8 cellular contexts compared by ENCODE assay signal in genomic region chr22:38314140-38314991, GRCh38. TPM values are rescaled to one million over a fixed set of nuclear protein-coding genes. Genes with fewer than 3 reads are reported as not detected.
DNase-seq lines count a peak whose midpoint lies in the region; ATAC-seq, FAIRE-seq and TF ChIP-seq lines count a peak whose summit lies in the region.

No MANE protein-coding gene starts in this region.

- 75% methylated on average over 19 of the region's 19 CpGs; no CpG with 5 or more reads in 1 of the 2 experiments for WGBS in H1 (ENCODE audit: extremely low coverage in 1 of 2, insufficient coverage in 1 of 2, insufficient read length in 1 of 2, insufficient replicate concordance in 2 of 2, low coverage in 1 of 2, low lambda C conversion rate in 2 of 2, missing lambda C conversion rate in 1 of 2), 2 experiments

- peak in 1 of 3 donors; percentile 13 for DNase-seq in CD4-positive, CD25-positive, alpha-beta regulatory T cell
- DNase-seq in H1 (ENCODE audit: low read depth in 1 of 2, low spot score in 2 of 2) (no peak), osteoblast (ENCODE audit: insufficient read length, low spot score, missing footprints) (peak; percentile 80), iPS-NIHi11 (ENCODE audit: low spot score) (no peak), GDM1 (lab: John Stamatoyannopoulos, UW) (no peak)

- TF ChIP-seq CTCF in OCI-LY1 (IDR thresholded peaks at IDR 0.05; ENCODE audit: low read length) (no peak), H1 (IDR thresholded peaks at IDR 0.05; ENCODE audit: control extremely low read depth in 1 of 3, insufficient read depth in 1 of 3, low read depth in 1 of 3, low read length in 3 of 3) (no peak), osteoblast (IDR thresholded peaks at IDR 0.05; ENCODE audit: extremely low read depth, low read depth, low read length) (no peak)

- H3K4me3 ChIP-seq in CD4-positive, CD25-positive, alpha-beta regulatory T cell (ENCODE audit: low read depth, low read length) = no peak overlapping the region
- H3K4me3 ChIP-seq in OCI-LY1 (ENCODE audit: low read depth, low read length, poor library complexity, severe bottlenecking) (no peak overlapping the region), H1 (ENCODE audit: extremely low read depth in 1 of 4, insufficient read depth in 2 of 4, low read depth in 3 of 4, low read length in 4 of 4) (peak overlapping the region in 3 of 4 experiments; percentile 23 to 99 (median 94); a peak in 6 of 8 replicates), osteoblast (ENCODE audit: insufficient read depth, low read length) (peak overlapping the region; percentile 94)

- FAIRE-seq in H1 (lab: Jason Lieb, UNC) = no peak

- H2AFZ ChIP-seq in OCI-LY1 (ENCODE audit: low read length) (no peak overlapping the region), H1 (ENCODE audit: low read length) (no peak overlapping the region), osteoblast (ENCODE audit: low read length) (no peak overlapping the region)

- H2BK15ac ChIP-seq in H1 (ENCODE audit: low read length) = no peak overlapping the region; the same call in 1 of the 2 replicates

- no peaks in the 10 kb centered on the region for H3K27me3 Mint-ChIP-seq in CD4-positive, CD25-positive, alpha-beta regulatory T cell

- no peaks in the 10 kb centered on the region for H3K9me3 Mint-ChIP-seq in CD4-positive, CD25-positive, alpha-beta regulatory T cell

- POLR2A ChIA-PET in H1 (lab: Charles Lee; ENCODE audit: partially characterized antibody) = interaction anchor here (0.6 to 7.6 kb wide), 21 partner anchors 8 to 255 kb away, joined by 3 to 77 read pairs (median 5); no protein-coding TSS in a partner anchor

- peaks cover 20% of the 10 kb centered on the region for H3K79me1 ChIP-seq in H1 (ENCODE audit: low read depth, low read length)

- H3K79me2 ChIP-seq in OCI-LY1 (ENCODE audit: insufficient read depth, low read length) (no peaks in the 10 kb centered on the region), H1 (ENCODE audit: control insufficient read depth in 1 of 2, insufficient read depth in 2 of 2, low read length in 2 of 2) (peaks cover 60 to 92% of the 10 kb centered on the region in 2 experiments), osteoblast (ENCODE audit: insufficient read depth, low read length) (peaks cover 75% of the 10 kb centered on the region)

- H4K5ac ChIP-seq in H1 (ENCODE audit: insufficient read length, low read depth, low read length) = peak overlapping the region; percentile 39

- peak overlapping the region; percentile 56; the same call in 1 of the 2 replicates for H2AK5ac ChIP-seq in H1 (ENCODE audit: low read depth, low read length)

- H3K56ac ChIP-seq in H1 (replicated peaks; ENCODE audit: insufficient read length, low read depth, low read length) = no peak overlapping the region

- no peaks in the 10 kb centered on the region for H3K27me3 ChIP-seq in CD4-positive, CD25-positive, alpha-beta regulatory T cell (ENCODE audit: control insufficient read depth, insufficient read depth, low read length)
- H3K27me3 ChIP-seq in OCI-LY1 (ENCODE audit: insufficient read depth, low read length) = peaks cover 12% of the 10 kb centered on the region; the same call in 1 of the 2 replicates
- no peaks in the 10 kb centered on the region for H3K27me3 ChIP-seq in H1 (replicated peaks in 1 of 4; ENCODE audit: control insufficient read depth in 3 of 4, extremely low read depth in 1 of 4, insufficient read depth in 3 of 4, low read length in 3 of 4)
- H3K27me3 ChIP-seq in osteoblast (ENCODE audit: insufficient read depth, low read length) = no peaks in the 10 kb centered on the region

- TF ChIP-seq POLR2A in H1 (IDR thresholded peaks at IDR 0.05; ENCODE audit: control extremely low read depth in 1 of 2, low read depth in 2 of 2, low read length in 2 of 2) = peak; percentile 9 to 27; a peak in 1 of 3 replicates

- no peak overlapping the region for H3K14ac ChIP-seq in H1 (ENCODE audit: insufficient read length)

- no peak overlapping the region for H3K9ac ChIP-seq in OCI-LY1 (ENCODE audit: low read length)
- peak overlapping the region in 1 of 4 experiments; percentile 24; a peak in 3 of 7 replicates for H3K9ac ChIP-seq in H1 (replicated peaks in 1 of 4; ENCODE audit: extremely low read depth in 1 of 4, low read depth in 3 of 4, low read length in 3 of 4)

- H3K9me2 ChIP-seq in OCI-LY1 (ENCODE audit: low read depth, low read length) = no peaks in the 10 kb centered on the region

- H3K18ac ChIP-seq in H1 (ENCODE audit: extremely low read depth, low read length) = peak overlapping the region; percentile 81; the same call in 1 of the 2 replicates

- ATAC-seq in CD4-positive, CD25-positive, alpha-beta regulatory T cell (ENCODE audit: low read depth in 2 of 2) = no peak
- no peak for ATAC-seq in HG03565 (IDR thresholded peaks at IDR 0.05; ENCODE audit: unreplicated experiment)
- no peak for ATAC-seq in GM18867 (IDR thresholded peaks at IDR 0.05; ENCODE audit: unreplicated experiment)

- H4K20me1 ChIP-seq in OCI-LY1 (ENCODE audit: insufficient read depth, low read length) = no peaks in the 10 kb centered on the region
- peaks cover 43 to 54% of the 10 kb centered on the region in 2 experiments for H4K20me1 ChIP-seq in H1 (replicated peaks in 1 of 2; ENCODE audit: control insufficient read depth in 1 of 2, insufficient read depth in 2 of 2, low read length in 2 of 2)
- peaks cover 70% of the 10 kb centered on the region for H4K20me1 ChIP-seq in osteoblast (ENCODE audit: insufficient read depth, low read length)

- CTCF ChIA-PET in H1 (lab: Charles Lee; ENCODE audit: partially characterized antibody) = interaction anchor here (1.1 to 3.4 kb wide), 7 partner anchors 9 to 99 kb away, joined by 3 to 20 read pairs (median 3); no protein-coding TSS in a partner anchor

- no peak overlapping the region for H2BK20ac ChIP-seq in H1 (ENCODE audit: low read length)

- TF ChIP-seq EP300 in H1 (IDR thresholded peaks at IDR 0.05; ENCODE audit: borderline replicate concordance in 1 of 2, low read depth in 2 of 2, low read length in 2 of 2) = no peak

- H3K36me3 Mint-ChIP-seq in CD4-positive, CD25-positive, alpha-beta regulatory T cell = peaks cover 3% of the 10 kb centered on the region

- peaks cover 10% of the 10 kb centered on the region; the same call in 1 of the 2 replicates for H3K23me2 ChIP-seq in H1 (ENCODE audit: low read depth, low read length)

- H3K4me3 Mint-ChIP-seq in CD4-positive, CD25-positive, alpha-beta regulatory T cell = peak overlapping the region; percentile 58 to 97 (median 85)

- no peaks in the 10 kb centered on the region for H3F3A ChIP-seq in OCI-LY1 (ENCODE audit: insufficient read depth, low read length)

- no peak for TF ChIP-seq RAD21 in H1 (IDR thresholded peaks at IDR 0.05 in 1 of 2, conservative IDR thresholded peaks at IDR 0.05 in 1 of 2; ENCODE audit: low read depth in 2 of 2, low read length in 2 of 2)

- peak overlapping the region; percentile 94 to 96 (median 95) for H3K27ac Mint-ChIP-seq in CD4-positive, CD25-positive, alpha-beta regulatory T cell

- H3K9me3 ChIP-seq in CD4-positive, CD25-positive, alpha-beta regulatory T cell (ENCODE audit: control insufficient read depth in 2 of 2, low read length in 2 of 2) = no peaks in the 10 kb centered on the region
- H3K9me3 ChIP-seq in OCI-LY1 (ENCODE audit: low read length) (no peaks in the 10 kb centered on the region), H1 (ENCODE audit: insufficient read depth in 2 of 2, low read depth in 1 of 2, low read length in 1 of 2) (no peaks in the 10 kb centered on the region), osteoblast (ENCODE audit: low read depth, low read length) (no peaks in the 10 kb centered on the region)

- H3K27ac ChIP-seq in CD4-positive, CD25-positive, alpha-beta regulatory T cell (ENCODE audit: insufficient read depth, low read length, poor library complexity, severe bottlenecking) = peak overlapping the region; percentile 88
- H3K27ac ChIP-seq in OCI-LY1 (ENCODE audit: low read depth, low read length, poor library complexity, severe bottlenecking) = no peak overlapping the region
- peak overlapping the region; percentile 54; the same call in 1 of the 2 replicates for H3K27ac ChIP-seq in H1 (ENCODE audit: low read depth, low read length)
- peak overlapping the region; percentile 94 for H3K27ac ChIP-seq in osteoblast (ENCODE audit: low read depth, low read length)

- no peak overlapping the region for H3K23ac ChIP-seq in H1 (ENCODE audit: insufficient read length)

- peaks cover 4 to 78% (median 38%) of the 10 kb centered on the region in 4 donors for H3K4me1 Mint-ChIP-seq in CD4-positive, CD25-positive, alpha-beta regulatory T cell

- no peak overlapping the region for H2BK120ac ChIP-seq in H1 (replicated peaks; ENCODE audit: low read depth, low read length)

- H3K4me1 ChIP-seq in CD4-positive, CD25-positive, alpha-beta regulatory T cell (ENCODE audit: control insufficient read depth, insufficient read depth, low read length, poor library complexity, severe bottlenecking) = peaks cover 52% of the 10 kb centered on the region
- peaks cover 35% of the 10 kb centered on the region for H3K4me1 ChIP-seq in OCI-LY1 (ENCODE audit: insufficient read depth, low read length, severe bottlenecking)
- H3K4me1 ChIP-seq in H1 (replicated peaks in 1 of 4; ENCODE audit: control insufficient read depth in 3 of 4, insufficient read depth in 4 of 4, low read length in 3 of 4) = peaks cover 15 to 44% (median 36%) of the 10 kb centered on the region in 4 experiments
- peaks cover 68% of the 10 kb centered on the region for H3K4me1 ChIP-seq in osteoblast (ENCODE audit: insufficient read depth, low read length)

- peaks cover 10% of the 10 kb centered on the region for H3K36me3 ChIP-seq in CD4-positive, CD25-positive, alpha-beta regulatory T cell (ENCODE audit: control insufficient read depth, insufficient read depth, low read length)
- H3K36me3 ChIP-seq in OCI-LY1 (ENCODE audit: insufficient read depth, low read length) (no peaks in the 10 kb centered on the region), H1 (ENCODE audit: control insufficient read depth in 2 of 4, insufficient read depth in 4 of 4, low read length in 3 of 4) (peaks cover 14 to 47% (median 24%) of the 10 kb centered on the region in 4 experiments; a peak in 6 of 8 replicates), osteoblast (ENCODE audit: insufficient read depth, low read length) (peaks cover 37% of the 10 kb centered on the region)

- H2BK12ac ChIP-seq in H1 (ENCODE audit: low read depth, low read length) = peak overlapping the region; percentile 20; the same call in 1 of the 2 replicates

- peak overlapping the region; percentile 62 for H4K91ac ChIP-seq in H1 (replicated peaks; ENCODE audit: insufficient read length, low read length)

- H4K8ac ChIP-seq in H1 (ENCODE audit: extremely low read depth, insufficient read depth, low read length) = peak overlapping the region; percentile 92; the same call in 1 of the 2 replicates

- peak overlapping the region; percentile 11 for H3K4ac ChIP-seq in H1 (replicated peaks; ENCODE audit: insufficient read length, low read depth, low read length)

- H2BK5ac ChIP-seq in H1 (ENCODE audit: low read depth, low read length) = peak overlapping the region; percentile 67; the same call in 1 of the 2 replicates

- H3K4me2 ChIP-seq in OCI-LY1 (ENCODE audit: low read length) = peak overlapping the region; percentile 54; the same call in 1 of the 2 replicates
- H3K4me2 ChIP-seq in H1 (ENCODE audit: insufficient read depth in 1 of 2, low read depth in 2 of 2, low read length in 2 of 2) = peak overlapping the region; percentile 72 to 91
- peak overlapping the region; percentile 85 for H3K4me2 ChIP-seq in osteoblast (ENCODE audit: insufficient read depth, low read length)

RNA-seq across cellular contexts. Expression of gene CSNK1E, which starts 2.9 kb away (rescaled TPM):
- 154 TPM for total RNA-seq in CD4-positive, CD25-positive, alpha-beta regulatory T cell
- 10 to 100 TPM in 2 of 4 donors, 1 to 10 TPM in 2; 7.4 to 12.4 (median 9.5) TPM for polyA plus RNA-seq in CD4-positive, CD25-positive, alpha-beta regulatory T cell
- 244 and 247 TPM in 2 replicates for total RNA-seq in H1 (2021; fragmentation: NEBNext Ultra II Directional; extraction: Animal tissue kit (Norgen Biotek cat#: 25700))
- polyA plus RNA-seq in H1 (2011; rRNA removed) = 263 and 387 TPM in 2 replicates
- 335 TPM for polyA plus RNA-seq in H1 (2011; cell fraction: cytosol; rRNA removed)
- 537 TPM for polyA plus RNA-seq in H1 (2011; cell fraction: nucleus; rRNA removed)
- 185 to 231 TPM (median 213 TPM) in 4 replicates for polyA plus RNA-seq in H1 (2012, experiment 1 of 2)
- 133 TPM for polyA plus RNA-seq in H1 (2012, experiment 2 of 2)
- polyA plus RNA-seq in H1 (2013, experiment 1 of 2) = 177 TPM
- polyA plus RNA-seq in H1 (2013, experiment 2 of 2) = 168 TPM
- polyA minus RNA-seq in H1 (2011; rRNA and poly(A)+ RNA removed) = 183 and 358 TPM in 2 replicates
- polyA minus RNA-seq in H1 (2011; cell fraction: cytosol; rRNA and poly(A)+ RNA removed) = 170 TPM
- 213 TPM for polyA minus RNA-seq in H1 (2011; cell fraction: nucleus; rRNA and poly(A)+ RNA removed)
- total RNA-seq in osteoblast = 142 and 152 TPM in 2 replicates

RNA-seq across cellular contexts. Expression of gene TMEM184B, which starts 41.6 kb away (rescaled TPM):
- total RNA-seq in CD4-positive, CD25-positive, alpha-beta regulatory T cell = 31.3 TPM
- polyA plus RNA-seq in CD4-positive, CD25-positive, alpha-beta regulatory T cell = 1 to 10 TPM; 7.2 to 8.2 (median 7.7) TPM
- 79.9 and 81.0 TPM in 2 replicates for total RNA-seq in H1 (2021; fragmentation: NEBNext Ultra II Directional; extraction: Animal tissue kit (Norgen Biotek cat#: 25700))
- polyA plus RNA-seq in H1 (2011; rRNA removed) = 41.6 and 70.6 TPM in 2 replicates
- 29.5 TPM for polyA plus RNA-seq in H1 (2011; cell fraction: cytosol; rRNA removed)
- 55.9 TPM for polyA plus RNA-seq in H1 (2011; cell fraction: nucleus; rRNA removed)
- 34.1 to 60.3 TPM (median 56.8 TPM) in 4 replicates for polyA plus RNA-seq in H1 (2012, experiment 1 of 2)
- polyA plus RNA-seq in H1 (2012, experiment 2 of 2) = 49.3 TPM
- 57.6 TPM for polyA plus RNA-seq in H1 (2013, experiment 1 of 2)
- 64.6 TPM for polyA plus RNA-seq in H1 (2013, experiment 2 of 2)
- 31.7 and 53.2 TPM in 2 replicates for polyA minus RNA-seq in H1 (2011; rRNA and poly(A)+ RNA removed)
- polyA minus RNA-seq in H1 (2011; cell fraction: cytosol; rRNA and poly(A)+ RNA removed) = 60.0 TPM
- polyA minus RNA-seq in H1 (2011; cell fraction: nucleus; rRNA and poly(A)+ RNA removed) = 32.2 TPM
- total RNA-seq in osteoblast = 29.8 and 30.0 TPM in 2 replicates

Comparison
In these comparisons a context has a peak if more than half of its experiments do, and no peak if none do; other contexts are left out.
1. H3K4me3 ChIP-seq: peak in H1 (3 of 4) and osteoblast (single experiment); none in CD4-positive, CD25-positive, alpha-beta regulatory T cell (single experiment) and OCI-LY1 (single experiment).
2. Peak in every context shown above with its lines, with median percentiles within 50 percentile points of each other: H3K4me2 ChIP-seq.